In genomic region chr11:74768172-74768584, GRCh38 we compare ENCODE assay signal across 10 cellular contexts. TPM values are rescaled to one million over a fixed set of nuclear protein-coding genes. Genes with fewer than 3 reads are reported as not detected.
DNase-seq lines count a peak whose midpoint lies in the region; ATAC-seq and TF ChIP-seq lines count a peak whose summit lies in the region.
"Not testable (repeated sequence)": the region's sequence is repeated elsewhere in the genome, so short reads cannot be mapped to it uniquely, and the experiment has no call there.
"Had no signal": no experiment of that assay in that cellular context is flagged by ENCODE, and none has a peak within 500 bp of the region (broad histone marks: within the 10 kb centered on the region; RNA-seq: fewer than 3 reads in every experiment).

No MANE protein-coding gene starts in this region.

- H3K27ac Mint-ChIP-seq in activated B cell treated with CpG ODN at 0.5 μM for 24 hours: peak overlapping the region; percentile 37
- peak overlapping the region; percentile 32 to 59 for H3K27ac Mint-ChIP-seq in natural killer cell treated with Interleukin-12 subunit alpha and Interleukin-12 subunit beta and Interleukin-15 and Interleukin-18, amount 100 ng/mL, for 72 hours
- H3K27ac Mint-ChIP-seq in stimulated activated naive CD8-positive, alpha-beta T cell treated with anti-CD3 and anti-CD28 coated beads, Interleukin-15, amount 100 ng/mL, for 72 hours: peak overlapping the region in 1 of 2 donors; percentile 24

- H3K9me3 Mint-ChIP-seq in activated B cell treated with CpG ODN at 0.5 μM for 24 hours; natural killer cell treated with Interleukin-12 subunit alpha and Interleukin-12 subunit beta and Interleukin-15 and Interleukin-18, amount 100 ng/mL, for 72 hours; stimulated activated naive CD8-positive, alpha-beta T cell treated with anti-CD3 and anti-CD28 coated beads, Interleukin-15, amount 100 ng/mL, for 72 hours: not testable (repeated sequence)

- TF ChIP-seq CTCF in activated B cell treated with CpG ODN at 0.5 μM for 24 hours (IDR thresholded peaks at IDR 0.05): not testable (repeated sequence)

- peak overlapping the region; percentile 57 for H3K4me3 Mint-ChIP-seq in activated B cell treated with CpG ODN at 0.5 μM for 24 hours
- H3K4me3 Mint-ChIP-seq in natural killer cell treated with Interleukin-12 subunit alpha and Interleukin-12 subunit beta and Interleukin-15 and Interleukin-18, amount 100 ng/mL, for 72 hours: peak overlapping the region; percentile 63
- peak overlapping the region; percentile 26 to 58 for H3K4me3 Mint-ChIP-seq in stimulated activated naive CD8-positive, alpha-beta T cell treated with anti-CD3 and anti-CD28 coated beads, Interleukin-15, amount 100 ng/mL, for 72 hours

- peak; percentile 26 for DNase-seq in activated B cell treated with CpG ODN at 0.5 μM for 24 hours
- peak; percentile 57 for DNase-seq in activated naive CD4-positive, alpha-beta T cell treated with Interleukin-2 at 50 U/mL for 16 hours
- DNase-seq in natural killer cell treated with Interleukin-12 subunit alpha and Interleukin-12 subunit beta and Interleukin-15 and Interleukin-18, amount 100 ng/mL, for 72 hours (ENCODE audit: low spot score): peak; percentile 71
- peak in 1 of 2 donors; percentile 58 for DNase-seq in stimulated activated naive CD8-positive, alpha-beta T cell treated with anti-CD3 and anti-CD28 coated beads, Interleukin-15, amount 100 ng/mL, for 72 hours

- intact Hi-C loops in activated B cell treated with CpG ODN at 0.5 μM for 24 hours (cut with micrococcal nuclease): loop anchor here (2.0 kb wide), 2 partner anchors 15 to 19 kb away; partner anchors contain the start of gene RNF169

- peaks cover 37% of the 10 kb centered on the region for H3K4me1 Mint-ChIP-seq in activated B cell treated with CpG ODN at 0.5 μM for 24 hours
- peaks cover 42 to 47% of the 10 kb centered on the region in 2 donors for H3K4me1 Mint-ChIP-seq in natural killer cell treated with Interleukin-12 subunit alpha and Interleukin-12 subunit beta and Interleukin-15 and Interleukin-18, amount 100 ng/mL, for 72 hours (ENCODE audit: low read depth in 2 of 2)
- peaks cover 26% of the 10 kb centered on the region for H3K4me1 Mint-ChIP-seq in stimulated activated naive CD8-positive, alpha-beta T cell treated with anti-CD3 and anti-CD28 coated beads, Interleukin-15, amount 100 ng/mL, for 72 hours

- not testable (repeated sequence) for H3K27me3 Mint-ChIP-seq in activated B cell treated with CpG ODN at 0.5 μM for 24 hours; natural killer cell treated with Interleukin-12 subunit alpha and Interleukin-12 subunit beta and Interleukin-15 and Interleukin-18, amount 100 ng/mL, for 72 hours; stimulated activated naive CD8-positive, alpha-beta T cell treated with anti-CD3 and anti-CD28 coated beads, Interleukin-15, amount 100 ng/mL, for 72 hours

- POLR2A ChIA-PET in activated B cell treated with CpG ODN at 0.5 μM for 24 hours (lab: Charles Lee): interaction anchor here (0.6 to 1.0 kb wide), 3 partner anchors 12 to 1126 kb away, joined by 3 to 5 read pairs (median 4); partner anchors contain the start of gene NEU3

- CTCF ChIA-PET in activated B cell treated with CpG ODN at 0.5 μM for 24 hours (lab: Charles Lee): not testable (repeated sequence)

- peak; percentile 61 for ATAC-seq in GM18498 (IDR thresholded peaks at IDR 0.05; ENCODE audit: unreplicated experiment)
- peak; percentile 63 for ATAC-seq in GM19397 (IDR thresholded peaks at IDR 0.05; ENCODE audit: unreplicated experiment)
- peak; percentile 71 for ATAC-seq in HG02759 (IDR thresholded peaks at IDR 0.05; ENCODE audit: unreplicated experiment)
- ATAC-seq in HG03442 (IDR thresholded peaks at IDR 0.05; ENCODE audit: unreplicated experiment): peak; percentile 52
- ATAC-seq in activated B cell treated with CpG ODN at 0.5 μM for 24 hours (ENCODE audit: low read depth): peak; percentile 72
- peak; percentile 83 to 91 for ATAC-seq in natural killer cell treated with Interleukin-12 subunit alpha and Interleukin-12 subunit beta and Interleukin-15 and Interleukin-18, amount 100 ng/mL, for 72 hours
- peak; percentile 84 for ATAC-seq in stimulated activated naive CD8-positive, alpha-beta T cell treated with anti-CD3 and anti-CD28 coated beads, Interleukin-15, amount 100 ng/mL, for 72 hours

- peaks cover 10% of the 10 kb centered on the region for H3K36me3 Mint-ChIP-seq in activated B cell treated with CpG ODN at 0.5 μM for 24 hours (ENCODE audit: low read depth)
- H3K36me3 Mint-ChIP-seq in natural killer cell treated with Interleukin-12 subunit alpha and Interleukin-12 subunit beta and Interleukin-15 and Interleukin-18, amount 100 ng/mL, for 72 hours: not testable (repeated sequence)

RNA-seq across cellular contexts. Expression of gene RNF169, which starts 19.5 kb away (rescaled TPM):
- 20.4 and 22.2 TPM in 2 replicates for total RNA-seq in activated B cell treated with CpG ODN at 0.5 μM for 24 hours
- 10 to 100 TPM; 20.9 to 21.2 TPM for total RNA-seq in natural killer cell treated with Interleukin-12 subunit alpha and Interleukin-12 subunit beta and Interleukin-15 and Interleukin-18, amount 100 ng/mL, for 72 hours

RNA-seq across cellular contexts. Expression of gene CHRDL2, which starts 37.0 kb away (rescaled TPM):
- total RNA-seq in activated B cell treated with CpG ODN at 0.5 μM for 24 hours: not detected in 2 replicates
- not detected for total RNA-seq in natural killer cell treated with Interleukin-12 subunit alpha and Interleukin-12 subunit beta and Interleukin-15 and Interleukin-18, amount 100 ng/mL, for 72 hours
- total RNA-seq: astrocyte, MCF 10A had no signal
